ENCODE assay signal across 1 cellular context in genomic region chr11:102304686-102305085, GRCh38.
TF ChIP-seq lines count a peak whose summit lies in the region.

No MANE protein-coding gene starts in this region.

TF ChIP-seq in SK-N-SH treated with all-trans-retinoic acid at 6 μM for 48 hours, 23 proteins besides CTCF, POLR2A, EP300 and RAD21:
- TF ChIP-seq TSHZ2 (CRISPR knock-in tag; IDR thresholded peaks at IDR 0.05): no peak
- TF ChIP-seq ZNF565 (CRISPR knock-in tag; conservative IDR thresholded peaks at IDR 0.05; ENCODE audit: low read depth): no peak
- no peak for TF ChIP-seq POU6F1 (CRISPR knock-in tag; IDR thresholded peaks at IDR 0.05; ENCODE audit: borderline replicate concordance, low read depth)
- no peak for TF ChIP-seq ESRRG (CRISPR knock-in tag; IDR thresholded peaks at IDR 0.05)
- TF ChIP-seq ARNTL (CRISPR knock-in tag; IDR thresholded peaks at IDR 0.05; ENCODE audit: borderline replicate concordance, low read depth): no peak
- TF ChIP-seq TOX (CRISPR knock-in tag; IDR thresholded peaks at IDR 0.05; ENCODE audit: borderline replicate concordance): no peak
- TF ChIP-seq PATZ1 (CRISPR knock-in tag; IDR thresholded peaks at IDR 0.05; ENCODE audit: borderline replicate concordance): no peak
- no peak for TF ChIP-seq ZFP3 (CRISPR knock-in tag; IDR thresholded peaks at IDR 0.05)
- TF ChIP-seq ZC3H10 (CRISPR knock-in tag; IDR thresholded peaks at IDR 0.05): no peak
- no peak for TF ChIP-seq SNAI2 (CRISPR knock-in tag; IDR thresholded peaks at IDR 0.05)
- TF ChIP-seq ZFP30 (CRISPR knock-in tag; IDR thresholded peaks at IDR 0.05): no peak
- no peak for TF ChIP-seq GLIS3 (CRISPR knock-in tag; IDR thresholded peaks at IDR 0.05)
- TF ChIP-seq CSRNP3 (CRISPR knock-in tag; IDR thresholded peaks at IDR 0.05): no peak
